11 cellular contexts compared by ENCODE assay signal in the genomic region with DNA sequence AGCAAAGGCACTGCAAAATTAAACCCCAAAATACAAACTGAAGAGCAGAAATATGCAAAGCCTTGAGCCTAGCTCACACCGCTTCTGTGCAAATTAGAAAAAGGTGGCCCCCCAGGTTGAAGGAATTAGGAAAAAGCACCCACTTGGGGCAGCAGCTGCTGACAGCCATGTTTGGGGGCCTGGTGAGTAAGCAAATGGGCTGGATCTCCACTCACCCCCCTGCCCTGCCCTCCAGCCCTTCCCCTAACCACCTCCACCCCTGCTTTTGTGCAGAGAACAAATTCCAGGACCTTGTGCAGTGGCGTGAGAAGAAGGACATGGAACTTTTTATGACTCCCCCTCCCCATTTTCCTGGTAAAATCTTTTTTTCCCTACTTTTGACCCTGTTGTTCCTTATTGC.
DNase-seq lines count a peak whose midpoint lies in the region; ATAC-seq and TF ChIP-seq lines count a peak whose summit lies in the region.
"Had no signal": no experiment of that assay in that cellular context is flagged by ENCODE, and none has a peak within 500 bp of the region (broad histone marks: within the 10 kb centered on the region; RNA-seq: fewer than 3 reads in every experiment).

No MANE protein-coding gene starts in this region.

- TF ChIP-seq POLR2A in upper lobe of left lung (IDR thresholded peaks at IDR 0.05): no peak

- peak overlapping the region; percentile 93 for H3K27ac ChIP-seq in mammary epithelial cell (ENCODE audit: insufficient read depth, low read depth, low read length)
- peak overlapping the region; percentile 60 to 82 for H3K27ac ChIP-seq in left lung
- peak overlapping the region in 3 of 4 donors; percentile 24 to 55 (median 44) for H3K27ac ChIP-seq in upper lobe of left lung
- H3K27ac ChIP-seq: spleen had no signal

- H3K4me3 Mint-ChIP-seq in activated CD8-positive, alpha-beta memory T cell treated with anti-CD3 and anti-CD28 coated beads, Interleukin-2, amount 10 ng/mL, durations not matched to agents 7 days and 5 days: no peak overlapping the region

- H3K9me3 ChIP-seq in mammary epithelial cell (replicated peaks; ENCODE audit: insufficient read depth, low read length): no peaks in the 10 kb centered on the region
- H3K9me3 ChIP-seq in left lung: no peaks in the 10 kb centered on the region
- no peaks in the 10 kb centered on the region for H3K9me3 ChIP-seq in upper lobe of left lung
- H3K9me3 ChIP-seq: spleen had no signal

- H3K36me3 ChIP-seq in mammary epithelial cell (ENCODE audit: insufficient read depth, low read length) (no peaks in the 10 kb centered on the region), left lung (no peaks in the 10 kb centered on the region), upper lobe of left lung (no peaks in the 10 kb centered on the region)
- H3K36me3 ChIP-seq: spleen had no signal

- H3K4me3 ChIP-seq in mammary epithelial cell (replicated peaks in 1 of 3; ENCODE audit: insufficient read depth in 1 of 3, low read depth in 2 of 3, low read length in 3 of 3) (no peak overlapping the region), left lung (no peak overlapping the region), upper lobe of left lung (no peak overlapping the region)

- TF ChIP-seq EP300 in upper lobe of left lung (IDR thresholded peaks at IDR 0.05): no peak

- H3K27ac Mint-ChIP-seq in activated CD8-positive, alpha-beta memory T cell treated with anti-CD3 and anti-CD28 coated beads, Interleukin-2, amount 10 ng/mL, durations not matched to agents 7 days and 5 days: no peak overlapping the region
- H3K27ac Mint-ChIP-seq: activated T-helper 2 cell treated with anti-CD3 and anti-CD28 coated beads, Interferon-gamma antibody, Interleukin-2, Interleukin-4, amounts not matched to agents 10 μg/mL and 5 μg/mL and 100 μg/mL, durations not matched to agents 14 hours and 24 hours and 36 hours had no signal

- 25% methylated on average over 2 of the region's 2 CpGs for WGBS in mammary epithelial cell (ENCODE audit: low coverage, missing lambda C conversion rate)
- WGBS in upper lobe of left lung, 2 donors: 72 to 79% methylated on average over 2 of the region's 2 CpGs

- H4K20me1 ChIP-seq in mammary epithelial cell (ENCODE audit: insufficient read depth, low read length): no peaks in the 10 kb centered on the region

- H3K79me2 ChIP-seq in mammary epithelial cell (ENCODE audit: insufficient read depth, low read length): no peaks in the 10 kb centered on the region

- H3K27me3 Mint-ChIP-seq in activated CD8-positive, alpha-beta memory T cell treated with anti-CD3 and anti-CD28 coated beads, Interleukin-2, amount 10 ng/mL, durations not matched to agents 7 days and 5 days: peaks cover 11% of the 10 kb centered on the region

- H3K4me2 ChIP-seq in mammary epithelial cell (ENCODE audit: insufficient read depth, low read depth, low read length): peak overlapping the region; percentile 60

- H3K36me3 Mint-ChIP-seq in activated CD8-positive, alpha-beta memory T cell treated with anti-CD3 and anti-CD28 coated beads, Interleukin-2, amount 10 ng/mL, durations not matched to agents 7 days and 5 days: no peaks in the 10 kb centered on the region

- in situ Hi-C loops in mammary epithelial cell (cut with MboI; ENCODE audit: low sequenced_read_pairs in 2 of 2): no loop called here

- BruUV-seq in mammary epithelial cell (replicated peaks; lab: Mats Ljungman, UMichigan): TSS peak; percentile 72

- intact Hi-C loops in mammary epithelial cell (cut with micrococcal nuclease) (loop anchor here (1.0 to 2.0 kb wide), 5 partner anchors 24 to 232 kb away; partner anchors contain the start of gene TRIO), left lung (cut with DNase I) (no loop called here)

- H3K27me3 ChIP-seq in mammary epithelial cell (ENCODE audit: insufficient read depth, low read length) (no peaks in the 10 kb centered on the region), left lung (no peaks in the 10 kb centered on the region), upper lobe of left lung (no peaks in the 10 kb centered on the region)

- dilution Hi-C loops in mammary epithelial cell (cut with HindIII; ENCODE audit: low sequenced_read_pairs): no loop called here

- H3K4me1 ChIP-seq in mammary epithelial cell (ENCODE audit: insufficient read depth, low read length) (peaks cover 62% of the 10 kb centered on the region), left lung (peaks cover 11 to 24% of the 10 kb centered on the region in 2 donors), upper lobe of left lung (peaks cover 12 to 19% (median 16%) of the 10 kb centered on the region in 4 donors)

- H3K4me1 Mint-ChIP-seq in activated CD8-positive, alpha-beta memory T cell treated with anti-CD3 and anti-CD28 coated beads, Interleukin-2, amount 10 ng/mL, durations not matched to agents 7 days and 5 days: no peaks in the 10 kb centered on the region

- H3K9me3 Mint-ChIP-seq in activated CD8-positive, alpha-beta memory T cell treated with anti-CD3 and anti-CD28 coated beads, Interleukin-2, amount 10 ng/mL, durations not matched to agents 7 days and 5 days (ENCODE audit: low read depth): no peaks in the 10 kb centered on the region
- H3K9me3 Mint-ChIP-seq: activated T-helper 2 cell treated with anti-CD3 and anti-CD28 coated beads, Interferon-gamma antibody, Interleukin-2, Interleukin-4, amounts not matched to agents 10 μg/mL and 5 μg/mL and 100 μg/mL, durations not matched to agents 14 hours and 24 hours and 36 hours had no signal

- ATAC-seq in left lung (peak; percentile 20), upper lobe of left lung (ENCODE audit: low FRiP score in 2 of 2) (no peak), GM19035 (IDR thresholded peaks at IDR 0.05; ENCODE audit: unreplicated experiment) (no peak)
- ATAC-seq in activated CD8-positive, alpha-beta memory T cell treated with anti-CD3 and anti-CD28 coated beads, Interleukin-2, amount 10 ng/mL, durations not matched to agents 7 days and 5 days: no peak

- peak overlapping the region; percentile 75 for H3K9ac ChIP-seq in mammary epithelial cell (ENCODE audit: insufficient read depth, low read length)

- H2AFZ ChIP-seq in mammary epithelial cell (ENCODE audit: low read depth, low read length): no peak overlapping the region

- TF ChIP-seq CTCF in mammary epithelial cell (conservative IDR thresholded peaks at IDR 0.05 in 1 of 2, IDR thresholded peaks at IDR 0.05 in 1 of 2; ENCODE audit: extremely low read depth in 1 of 2, insufficient read depth in 1 of 2, low read depth in 1 of 2, low read length in 2 of 2) (no peak), left lung (IDR thresholded peaks at IDR 0.05) (no peak), upper lobe of left lung (IDR thresholded peaks at IDR 0.05) (no peak)

- DNase-seq in DMS53 (lab: John Stamatoyannopoulos, UW) (peak; percentile 27), DMS53 treated with DMSO at 0.1 percent for 48 hours (lab: John Stamatoyannopoulos, UW; ENCODE audit: unreplicated experiment) (no peak), mammary epithelial cell (peak; percentile 45), left lung (no peak), upper lobe of left lung (no peak), HUDEP-2 (lab: John Stamatoyannopoulos, UW; ENCODE audit: unreplicated experiment in 76 of 76) (no peak)
- DNase-seq in activated CD8-positive, alpha-beta memory T cell treated with anti-CD3 and anti-CD28 coated beads, Interleukin-2, amount 10 ng/mL, durations not matched to agents 7 days and 5 days: no peak
- DNase-seq: NCI-H1436, spleen had no signal

- CTCF ChIA-PET in mammary epithelial cell (lab: Charles Lee; ENCODE audit: low non-redundant PET): no interaction called here
- CTCF ChIA-PET in activated CD8-positive, alpha-beta memory T cell treated with anti-CD3 and anti-CD28 coated beads, Interleukin-2, amount 10 ng/mL, durations not matched to agents 7 days and 5 days (lab: Charles Lee): no interaction called here

Comparison
In these comparisons a context has a peak if more than half of its experiments do, and no peak if none do; other contexts are left out.
1. DNase-seq: peak in DMS53 (single experiment) and mammary epithelial cell (single experiment); none in DMS53 treated with DMSO at 0.1 percent for 48 hours (single experiment), left lung (0 of 2), upper lobe of left lung (0 of 2), HUDEP-2 (0 of 76) and activated CD8-positive, alpha-beta memory T cell treated with anti-CD3 and anti-CD28 coated beads, Interleukin-2, amount 10 ng/mL, durations not matched to agents 7 days and 5 days (single experiment).
2. Peak in every context shown above with its lines, with median percentiles within 50 percentile points of each other: H3K27ac ChIP-seq.